ENCODE assay signal across 9 cellular contexts in genomic region chr9:97889941-97890557, GRCh38. TPM values are rescaled to one million over a fixed set of nuclear protein-coding genes. Genes with fewer than 3 reads are reported as not detected.
DNase-seq lines count a peak whose midpoint lies in the region; ATAC-seq and TF ChIP-seq lines count a peak whose summit lies in the region.
"Had no signal": no experiment of that assay in that cellular context is flagged by ENCODE, and none has a peak within 500 bp of the region (broad histone marks: within the 10 kb centered on the region; RNA-seq: fewer than 3 reads in every experiment).

No MANE protein-coding gene starts in this region.

- H3K27me3 ChIP-seq in Peyer's patch, result no peaks in the 10 kb centered on the region

- H3K9me3 ChIP-seq in Peyer's patch, result no peaks in the 10 kb centered on the region

- ATAC-seq in stimulated activated effector memory CD8-positive, alpha-beta T cell treated with anti-CD3 and anti-CD28 coated beads, Interleukin-12 subunit alpha, Interleukin-12 subunit beta, amount 100 ng/mL, for 72 hours, result peak; percentile 70

- H3K4me1 Mint-ChIP-seq in stimulated activated effector memory CD8-positive, alpha-beta T cell treated with anti-CD3 and anti-CD28 coated beads, Interleukin-12 subunit alpha, Interleukin-12 subunit beta, amount 100 ng/mL, for 72 hours, result peaks cover 6% of the 10 kb centered on the region

- peak in 5 of 6 experiments; percentile 25 to 65 (median 41) for TF ChIP-seq CTCF in Peyer's patch (IDR thresholded peaks at IDR 0.05)

- TF ChIP-seq POLR2A in Peyer's patch (IDR thresholded peaks at IDR 0.05), result no peak

- no peaks in the 10 kb centered on the region for H3K36me3 ChIP-seq in Peyer's patch

- H3K4me3 ChIP-seq in Peyer's patch, result no peak overlapping the region

- H3K36me3 Mint-ChIP-seq in stimulated activated effector memory CD8-positive, alpha-beta T cell treated with anti-CD3 and anti-CD28 coated beads, Interleukin-12 subunit alpha, Interleukin-12 subunit beta, amount 100 ng/mL, for 72 hours, result no peaks in the 10 kb centered on the region

- no peak overlapping the region for H3K27ac Mint-ChIP-seq in stimulated activated effector memory CD8-positive, alpha-beta T cell treated with anti-CD3 and anti-CD28 coated beads, Interleukin-12 subunit alpha, Interleukin-12 subunit beta, amount 100 ng/mL, for 72 hours
- H3K27ac Mint-ChIP-seq: activated naive CD8-positive, alpha-beta T cell had no signal

- H3K27ac ChIP-seq in Peyer's patch, result no peak overlapping the region

- no peaks in the 10 kb centered on the region for H3K4me1 ChIP-seq in Peyer's patch

- H3K4me3 Mint-ChIP-seq in stimulated activated effector memory CD8-positive, alpha-beta T cell treated with anti-CD3 and anti-CD28 coated beads, Interleukin-12 subunit alpha, Interleukin-12 subunit beta, amount 100 ng/mL, for 72 hours, result no peak overlapping the region
- H3K4me3 Mint-ChIP-seq: activated naive CD8-positive, alpha-beta T cell had no signal

- DNase-seq in DMS 273 (lab: John Stamatoyannopoulos, UW; ENCODE audit: unreplicated experiment) (peak; percentile 54), DMS 273 treated with DMSO at 0.1 percent for 48 hours (lab: John Stamatoyannopoulos, UW) (no peak), Peyer's patch (peak in 2 of 3 donors; percentile 47 to 72), islet precursor cell (peak; percentile 78), GOT3 (lab: John Stamatoyannopoulos, UW) (no peak), HK-2 (ENCODE audit: unreplicated experiment) (no peak)
- peak; percentile 63 for DNase-seq in activated naive CD4-positive, alpha-beta T cell treated with anti-CD3 and anti-CD28 coated beads, Interleukin-2, amount 50 U/mL, for 16 hours
- peak; percentile 61 to 83 for DNase-seq in stimulated activated effector memory CD8-positive, alpha-beta T cell treated with anti-CD3 and anti-CD28 coated beads, Interleukin-12 subunit alpha, Interleukin-12 subunit beta, amount 100 ng/mL, for 72 hours (ENCODE audit: low spot score in 2 of 2)

- peaks cover 3% of the 10 kb centered on the region for H3K9me3 Mint-ChIP-seq in stimulated activated effector memory CD8-positive, alpha-beta T cell treated with anti-CD3 and anti-CD28 coated beads, Interleukin-12 subunit alpha, Interleukin-12 subunit beta, amount 100 ng/mL, for 72 hours

RNA-seq across cellular contexts. Expression of gene TRMO, which starts 32.3 kb away (rescaled TPM):
- 100 to 1,000 TPM in 1 of 4 donors, 10 to 100 TPM in 3; 25.7 to 104 (median 29.3) TPM for total RNA-seq in Peyer's patch

RNA-seq across cellular contexts. Expression of gene FOXE1, which starts 37.0 kb away (rescaled TPM):
- total RNA-seq in Peyer's patch, result not detected

RNA-seq across cellular contexts. Expression of gene HEMGN, which starts 47.9 kb away (rescaled TPM):
- not detected for total RNA-seq in Peyer's patch

Comparison
In these comparisons a context has a peak if more than half of its experiments do, and no peak if none do; other contexts are left out.
1. DNase-seq: peak in DMS 273 (single experiment), Peyer's patch (2 of 3), activated naive CD4-positive, alpha-beta T cell treated with anti-CD3 and anti-CD28 coated beads, Interleukin-2, amount 50 U/mL, for 16 hours (single experiment), islet precursor cell (single experiment) and stimulated activated effector memory CD8-positive, alpha-beta T cell treated with anti-CD3 and anti-CD28 coated beads, Interleukin-12 subunit alpha, Interleukin-12 subunit beta, amount 100 ng/mL, for 72 hours (2 of 2); none in DMS 273 treated with DMSO at 0.1 percent for 48 hours (single experiment), GOT3 (single experiment) and HK-2 (single experiment).